ENCODE assay signal across 18 cellular contexts in the genomic region with DNA sequence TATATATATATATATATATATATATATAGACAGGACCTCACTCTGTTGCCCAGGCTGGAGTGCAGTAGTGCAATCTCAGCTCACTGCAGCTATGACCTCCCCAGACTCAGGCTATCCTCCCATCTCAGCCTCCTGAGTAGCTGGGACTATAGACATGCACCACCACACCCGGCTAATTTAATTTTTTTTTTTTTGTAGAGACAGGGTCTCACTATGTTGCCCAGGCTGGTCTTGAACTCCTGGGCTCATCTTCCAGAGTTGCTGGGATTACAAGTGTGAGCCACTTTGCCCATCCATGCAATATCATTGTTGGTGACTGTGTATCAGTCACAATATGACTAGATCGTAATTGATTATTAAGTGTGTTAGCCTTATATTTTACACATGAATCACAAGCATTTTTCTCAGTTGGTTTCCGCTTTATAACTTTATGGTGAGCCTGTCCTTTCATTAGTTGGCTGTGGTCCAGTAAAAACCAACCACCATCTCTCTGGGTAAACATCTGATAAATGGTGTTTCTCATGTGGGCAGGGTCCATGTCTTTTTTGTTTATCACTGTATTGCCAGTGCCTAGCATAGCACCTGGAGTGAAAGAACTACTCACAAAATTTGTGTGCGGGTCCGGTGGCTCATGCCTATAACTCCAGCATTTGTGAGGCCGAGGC.
DNase-seq lines count a peak whose midpoint lies in the region; ATAC-seq, FAIRE-seq and TF ChIP-seq lines count a peak whose summit lies in the region.
"Had no signal": no experiment of that assay in that cellular context is flagged by ENCODE, and none has a peak within 500 bp of the region (broad histone marks: within the 10 kb centered on the region; RNA-seq: fewer than 3 reads in every experiment).

No MANE protein-coding gene starts in this region.

- WGBS in K562 (ENCODE audit: insufficient coverage, low coverage, missing lambda C conversion rate), result 2% methylated on average over 6 of the region's 6 CpGs

- no peak for TF ChIP-seq CTCF in K562 (IDR thresholded peaks at IDR 0.05 in 2 of 3, conservative IDR thresholded peaks at IDR 0.05 in 1 of 3; ENCODE audit: insufficient read depth in 2 of 3, low read depth in 1 of 3, low read length in 3 of 3)

- no peaks in the 10 kb centered on the region for H3K79me2 ChIP-seq in K562 (ENCODE audit: control insufficient read depth, insufficient read depth, low read length)

- H3K4me3 ChIP-seq in K562, result no peak overlapping the region
- H3K4me3 ChIP-seq: SJSA1, tibial artery had no signal

- no peak for FAIRE-seq in K562 (lab: Jason Lieb, UNC)

- no peaks in the 10 kb centered on the region for H4K20me1 ChIP-seq in K562 (replicated peaks; ENCODE audit: control insufficient read depth, insufficient read depth, low read length)

- no peak for TF ChIP-seq POLR2A in K562 (conservative IDR thresholded peaks at IDR 0.05)

- H3K4me2 ChIP-seq in K562 (ENCODE audit: insufficient read depth, low read length), result no peak overlapping the region

- H3K9ac ChIP-seq in K562 (ENCODE audit: insufficient read depth in 1 of 2, low read depth in 2 of 2, low read length in 2 of 2), result no peak overlapping the region

- H3K36me3 ChIP-seq in K562 (ENCODE audit: control insufficient read depth, insufficient read depth, low read length), result no peaks in the 10 kb centered on the region
- H3K36me3 ChIP-seq: SJSA1, tibial artery had no signal

- H3K4me1 ChIP-seq in K562 (replicated peaks in 1 of 2; ENCODE audit: control insufficient read depth in 2 of 2, insufficient read depth in 2 of 2, low read length in 2 of 2), result peaks cover 0 to 7% of the 10 kb centered on the region in 2 experiments; a peak in 2 of 5 replicates

- intact Hi-C loops in K562 (cut with micrococcal nuclease) (no loop called here), posterior vena cava (cut with DNase I) (no loop called here)

- no peak overlapping the region for H3K27ac ChIP-seq in K562 (ENCODE audit: extremely low read depth, low read depth, low read length)
- H3K27ac ChIP-seq: SJSA1, tibial artery had no signal

- TF ChIP-seq RAD21 in K562 (CRISPR knock-in tag; conservative IDR thresholded peaks at IDR 0.05 in 1 of 2, IDR thresholded peaks at IDR 0.05 in 1 of 2), result no peak

- in situ Hi-C loops in K562 (cut with MboI), result no loop called here

- H2AFZ ChIP-seq in K562 (ENCODE audit: low read depth, low read length), result no peak overlapping the region

- no peaks in the 10 kb centered on the region for H3K9me3 ChIP-seq in K562 (replicated peaks; ENCODE audit: control insufficient read depth, insufficient read depth, low read depth, low read length)
- H3K9me3 ChIP-seq: SJSA1, tibial artery had no signal

- peaks cover 14 to 36% of the 10 kb centered on the region in 2 experiments; a peak in 4 of 5 replicates for H3K27me3 ChIP-seq in K562 (ENCODE audit: control insufficient read depth in 2 of 2, insufficient read depth in 2 of 2, low read length in 2 of 2)
- H3K27me3 ChIP-seq: SJSA1, tibial artery had no signal

- POLR2A ChIA-PET in K562 (lab: Yijun Ruan, JAX), result no interaction called here

- DNase-seq in ELR (ENCODE audit: low read depth) (peak; percentile 27), LoVo (ENCODE audit: low spot score) (peak; percentile 39), K562 (ENCODE audit: extremely low read depth in 1 of 4, low spot score in 3 of 4) (no peak), posterior vena cava (ENCODE audit: low spot score) (peak; percentile 11), nucleus accumbens (lab: John Stamatoyannopoulos, UW) (no peak), hepatic stellate cell (ENCODE audit: low spot score) (no peak)
- DNase-seq: activated CD4-positive, alpha-beta memory T cell treated with anti-CD3 and anti-CD28 coated beads for 36 hours; activated CD4-positive, CD25-positive, alpha-beta regulatory T cell; activated naive CD4-positive, alpha-beta T cell treated with Interleukin-2 at 50 U/mL for 16 hours; cerebellar nuclear complex; effector CD8-positive, alpha-beta T cell; glutamatergic neuron; nephron progenitor cell; stimulated activated naive CD4-positive, alpha-beta T cell treated with Interleukin-2 at 50 U/mL for 16 hours had no signal

- no peaks in the 10 kb centered on the region for H3K9me1 ChIP-seq in K562 (ENCODE audit: control insufficient read depth, insufficient read depth, low read length)

- CTCF ChIA-PET in K562 (lab: Yijun Ruan, JAX; ENCODE audit: low intra/inter-chr PET ratio), result no interaction called here

- TF ChIP-seq EP300 in K562 (IDR thresholded peaks at IDR 0.05; ENCODE audit: low read length), result no peak

- no TSS peak for BruUV-seq in K562 (replicated peaks; lab: Mats Ljungman, UMichigan)

- no peak for ATAC-seq in K562
- no peak for ATAC-seq in GM21367 (IDR thresholded peaks at IDR 0.05; ENCODE audit: unreplicated experiment)
- ATAC-seq: left lobe of liver had no signal

TF ChIP-seq in K562, 482 proteins besides CTCF, POLR2A, EP300 and RAD21:
- TF ChIP-seq NEUROD1 (IDR thresholded peaks at IDR 0.05; ENCODE audit: borderline replicate concordance, low read depth, low read length, partially characterized antibody), result no peak
- TF ChIP-seq NFIC (IDR thresholded peaks at IDR 0.05), result peak; percentile 40; the same call in 1 of the 2 replicates

Comparison
In these comparisons a context has a peak if more than half of its experiments do, and no peak if none do; other contexts are left out.
1. DNase-seq: peak in ELR (single experiment), LoVo (single experiment) and posterior vena cava (single experiment); none in K562 (0 of 4), nucleus accumbens (0 of 56) and hepatic stellate cell (single experiment).